Comparison of ENCODE assay signal across 1 cellular context in genomic region chr19:49117677-49118564, GRCh38.
TF ChIP-seq lines count a peak whose summit lies in the region.

No MANE protein-coding gene starts in this region.

TF ChIP-seq in GM12878, 131 proteins besides CTCF, POLR2A, EP300 and RAD21:
- TF ChIP-seq BMI1 (IDR thresholded peaks at IDR 0.05; ENCODE audit: borderline replicate concordance): no peak
- TF ChIP-seq TCF7 (IDR thresholded peaks at IDR 0.05; ENCODE audit: borderline replicate concordance): no peak
- TF ChIP-seq POU2F2 (IDR thresholded peaks at IDR 0.05; ENCODE audit: borderline replicate concordance, low read depth, low read length): no peak
- TF ChIP-seq KDM1A (IDR thresholded peaks at IDR 0.05; ENCODE audit: borderline replicate concordance): no peak
- TF ChIP-seq TBL1XR1 (IDR thresholded peaks at IDR 0.05; ENCODE audit: low read depth, low read length): no peak
- TF ChIP-seq YBX1 (IDR thresholded peaks at IDR 0.05): no peak
- no peak for TF ChIP-seq ATF2 (IDR thresholded peaks at IDR 0.05; ENCODE audit: low read length)
